1 cellular context compared by ENCODE assay signal in the genomic region with DNA sequence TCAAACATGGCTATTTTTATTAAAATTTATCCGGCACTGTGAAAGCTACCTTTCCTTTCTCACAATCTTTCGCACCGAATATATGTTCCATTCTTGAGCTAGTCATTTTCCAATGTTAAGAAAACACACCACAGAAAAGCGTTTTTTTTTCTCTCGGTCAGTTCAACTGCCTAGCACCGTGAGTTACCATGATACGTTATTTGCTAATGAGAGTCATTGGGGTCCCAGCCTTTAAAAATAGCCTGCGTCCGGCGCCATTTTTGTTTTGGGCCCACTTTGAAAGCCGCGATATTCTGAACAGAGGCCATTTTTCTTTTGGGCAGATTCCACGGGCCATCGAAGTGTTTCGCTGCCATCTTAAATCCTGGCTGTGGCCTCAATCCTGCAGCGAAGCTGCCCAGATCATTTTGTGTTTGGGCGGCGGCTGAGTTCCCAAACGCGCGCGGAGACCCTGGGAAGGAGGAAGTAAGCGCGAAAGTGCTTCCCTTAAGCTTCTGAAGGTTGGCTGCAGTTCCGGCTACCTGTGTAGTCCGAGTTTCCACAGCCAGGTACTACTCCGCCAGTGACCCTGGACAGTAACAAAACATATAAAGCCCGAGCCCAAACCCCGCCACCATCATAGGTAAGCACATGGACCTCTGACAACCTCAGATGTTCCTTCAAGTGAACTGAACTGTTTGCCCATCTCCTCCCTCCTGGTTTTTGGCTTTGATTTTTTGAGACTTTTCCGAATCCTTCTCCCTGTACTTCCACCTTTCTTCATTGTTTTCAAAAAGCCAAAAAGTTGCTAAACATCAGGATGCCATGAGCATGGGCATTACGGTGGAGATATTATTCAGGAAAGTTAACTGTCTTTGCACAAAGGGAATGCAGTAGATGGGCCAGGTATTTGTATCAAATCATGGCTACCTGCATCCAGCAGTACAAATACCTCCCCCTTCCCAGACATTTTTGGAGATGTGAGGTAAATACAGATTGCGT.
TF ChIP-seq lines count a peak whose summit lies in the region.

Gene SLX4IP (plus strand): TSS at position 474 of the 981 bp plus-strand sequence. CDS start 22,900 bp downstream, outside the sequence.

TF ChIP-seq in K562, 482 proteins besides CTCF, POLR2A, EP300 and RAD21 (continued from another document and continues in another):
- TF ChIP-seq ZBTB40 (IDR thresholded peaks at IDR 0.05) = peak; percentile 68
- no peak for TF ChIP-seq ZBTB40 (CRISPR knock-in tag; IDR thresholded peaks at IDR 0.05)
- TF ChIP-seq RNF2 (IDR thresholded peaks at IDR 0.05) = no peak
- TF ChIP-seq ZNF146 (CRISPR knock-in tag; IDR thresholded peaks at IDR 0.05; ENCODE audit: unreplicated experiment) = no peak
- TF ChIP-seq ZNF239 (CRISPR knock-in tag; IDR thresholded peaks at IDR 0.05) = peak; percentile 74
- TF ChIP-seq DLX4 (CRISPR knock-in tag; IDR thresholded peaks at IDR 0.05) = no peak
- TF ChIP-seq DDX20 (tag; IDR thresholded peaks at IDR 0.05; ENCODE audit: low read depth) = 0 out of 2 replicates have a peak, but pooled peaks have one; percentile 27
- TF ChIP-seq SRF (CRISPR knock-in tag; IDR thresholded peaks at IDR 0.05) = no peak
- TF ChIP-seq KLF13 (tag; IDR thresholded peaks at IDR 0.05; ENCODE audit: borderline replicate concordance, low read depth) = no peak
- TF ChIP-seq, protein P1, sequence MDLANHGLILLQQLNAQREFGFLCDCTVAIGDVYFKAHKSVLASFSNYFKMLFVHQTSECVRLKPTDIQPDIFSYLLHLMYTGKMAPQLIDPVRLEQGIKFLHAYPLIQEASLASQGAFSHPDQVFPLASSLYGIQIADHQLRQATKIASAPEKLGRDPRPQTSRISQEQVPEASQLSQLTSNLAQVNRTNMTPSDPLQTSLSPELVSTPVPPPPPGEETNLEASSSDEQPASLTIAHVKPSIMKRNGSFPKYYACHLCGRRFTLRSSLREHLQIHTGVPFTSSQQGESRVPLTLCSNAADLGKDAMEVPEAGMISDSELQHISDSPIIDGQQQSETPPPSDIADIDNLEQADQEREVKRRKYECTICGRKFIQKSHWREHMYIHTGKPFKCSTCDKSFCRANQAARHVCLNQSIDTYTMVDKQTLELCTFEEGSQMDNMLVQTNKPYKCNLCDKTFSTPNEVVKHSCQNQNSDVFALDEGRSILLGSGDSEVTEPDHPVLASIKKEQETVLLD (IDR thresholded peaks at IDR 0.05) = no peak
- no peak for TF ChIP-seq HNRNPLL (IDR thresholded peaks at IDR 0.05; ENCODE audit: low read depth, low read length, poor library complexity, severe bottlenecking)
- TF ChIP-seq NFIC (IDR thresholded peaks at IDR 0.05) = no peak
- TF ChIP-seq MNT (conservative IDR thresholded peaks at IDR 0.05) = peak in 1 of 2 experiments; percentile 62; a peak in 3 of 4 replicates
- TF ChIP-seq, protein P2, sequence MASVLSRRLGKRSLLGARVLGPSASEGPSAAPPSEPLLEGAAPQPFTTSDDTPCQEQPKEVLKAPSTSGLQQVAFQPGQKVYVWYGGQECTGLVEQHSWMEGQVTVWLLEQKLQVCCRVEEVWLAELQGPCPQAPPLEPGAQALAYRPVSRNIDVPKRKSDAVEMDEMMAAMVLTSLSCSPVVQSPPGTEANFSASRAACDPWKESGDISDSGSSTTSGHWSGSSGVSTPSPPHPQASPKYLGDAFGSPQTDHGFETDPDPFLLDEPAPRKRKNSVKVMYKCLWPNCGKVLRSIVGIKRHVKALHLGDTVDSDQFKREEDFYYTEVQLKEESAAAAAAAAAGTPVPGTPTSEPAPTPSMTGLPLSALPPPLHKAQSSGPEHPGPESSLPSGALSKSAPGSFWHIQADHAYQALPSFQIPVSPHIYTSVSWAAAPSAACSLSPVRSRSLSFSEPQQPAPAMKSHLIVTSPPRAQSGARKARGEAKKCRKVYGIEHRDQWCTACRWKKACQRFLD (CRISPR knock-in tag; IDR thresholded peaks at IDR 0.05) = peak; percentile 97
- peak; percentile 95 to 100 (median 100) for TF ChIP-seq YY1 (IDR thresholded peaks at IDR 0.05; ENCODE audit: borderline replicate concordance in 1 of 3, control insufficient read depth in 1 of 3, extremely low read depth in 1 of 3, insufficient read depth in 3 of 3, insufficient read length in 1 of 3, insufficient replicate concordance in 2 of 3, low read depth in 1 of 3, low read length in 2 of 3)
- TF ChIP-seq ZBTB7A (IDR thresholded peaks at IDR 0.05; ENCODE audit: borderline replicate concordance, control insufficient read depth, low read depth, low read length) = peak; percentile 32; the same call in 1 of the 2 replicates
- TF ChIP-seq SIX5 (IDR thresholded peaks at IDR 0.05; ENCODE audit: borderline replicate concordance in 1 of 2, insufficient read depth in 1 of 2, low read depth in 1 of 2, low read length in 2 of 2) = peak; percentile 83 to 94
- TF ChIP-seq ZC3H4 (CRISPR knock-in tag; IDR thresholded peaks at IDR 0.05; ENCODE audit: borderline replicate concordance) = no peak
- TF ChIP-seq ZNF830 (CRISPR knock-in tag; IDR thresholded peaks at IDR 0.05) = no peak
- TF ChIP-seq NR1H2 (CRISPR knock-in tag; IDR thresholded peaks at IDR 0.05) = no peak
- no peak for TF ChIP-seq HDAC1 (IDR thresholded peaks at IDR 0.05)
- no peak for TF ChIP-seq FOXK2 (conservative IDR thresholded peaks at IDR 0.05 in 1 of 2, IDR thresholded peaks at IDR 0.05 in 1 of 2; ENCODE audit: low read depth in 2 of 2)
- TF ChIP-seq MYBL2 (IDR thresholded peaks at IDR 0.05; ENCODE audit: low read depth) = peak; percentile 95
- TF ChIP-seq MYBL2 (CRISPR knock-in tag; IDR thresholded peaks at IDR 0.05; ENCODE audit: borderline replicate concordance) = no peak
- TF ChIP-seq, protein P3, sequence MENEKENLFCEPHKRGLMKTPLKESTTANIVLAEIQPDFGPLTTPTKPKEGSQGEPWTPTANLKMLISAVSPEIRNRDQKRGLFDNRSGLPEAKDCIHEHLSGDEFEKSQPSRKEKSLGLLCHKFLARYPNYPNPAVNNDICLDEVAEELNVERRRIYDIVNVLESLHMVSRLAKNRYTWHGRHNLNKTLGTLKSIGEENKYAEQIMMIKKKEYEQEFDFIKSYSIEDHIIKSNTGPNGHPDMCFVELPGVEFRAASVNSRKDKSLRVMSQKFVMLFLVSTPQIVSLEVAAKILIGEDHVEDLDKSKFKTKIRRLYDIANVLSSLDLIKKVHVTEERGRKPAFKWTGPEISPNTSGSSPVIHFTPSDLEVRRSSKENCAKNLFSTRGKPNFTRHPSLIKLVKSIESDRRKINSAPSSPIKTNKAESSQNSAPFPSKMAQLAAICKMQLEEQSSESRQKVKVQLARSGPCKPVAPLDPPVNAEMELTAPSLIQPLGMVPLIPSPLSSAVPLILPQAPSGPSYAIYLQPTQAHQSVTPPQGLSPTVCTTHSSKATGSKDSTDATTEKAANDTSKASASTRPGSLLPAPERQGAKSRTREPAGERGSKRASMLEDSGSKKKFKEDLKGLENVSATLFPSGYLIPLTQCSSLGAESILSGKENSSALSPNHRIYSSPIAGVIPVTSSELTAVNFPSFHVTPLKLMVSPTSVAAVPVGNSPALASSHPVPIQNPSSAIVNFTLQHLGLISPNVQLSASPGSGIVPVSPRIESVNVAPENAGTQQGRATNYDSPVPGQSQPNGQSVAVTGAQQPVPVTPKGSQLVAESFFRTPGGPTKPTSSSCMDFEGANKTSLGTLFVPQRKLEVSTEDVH (IDR thresholded peaks at IDR 0.05; ENCODE audit: low read depth, partially characterized antibody) = no peak
- no peak for TF ChIP-seq RBM39 (optimal IDR thresholded peaks at IDR 0.05; ENCODE audit: low read depth, low read length)
- TF ChIP-seq ZNF217 (CRISPR knock-in tag; IDR thresholded peaks at IDR 0.05) = no peak
- no peak for TF ChIP-seq ZNF143 (CRISPR knock-in tag; IDR thresholded peaks at IDR 0.05)
- TF ChIP-seq, protein P4, sequence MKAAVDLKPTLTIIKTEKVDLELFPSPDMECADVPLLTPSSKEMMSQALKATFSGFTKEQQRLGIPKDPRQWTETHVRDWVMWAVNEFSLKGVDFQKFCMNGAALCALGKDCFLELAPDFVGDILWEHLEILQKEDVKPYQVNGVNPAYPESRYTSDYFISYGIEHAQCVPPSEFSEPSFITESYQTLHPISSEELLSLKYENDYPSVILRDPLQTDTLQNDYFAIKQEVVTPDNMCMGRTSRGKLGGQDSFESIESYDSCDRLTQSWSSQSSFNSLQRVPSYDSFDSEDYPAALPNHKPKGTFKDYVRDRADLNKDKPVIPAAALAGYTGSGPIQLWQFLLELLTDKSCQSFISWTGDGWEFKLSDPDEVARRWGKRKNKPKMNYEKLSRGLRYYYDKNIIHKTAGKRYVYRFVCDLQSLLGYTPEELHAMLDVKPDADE (conservative IDR thresholded peaks at IDR 0.05; ENCODE audit: control insufficient read depth, low read depth, low read length) = peak; percentile 90
- 0 out of 2 replicates have a peak, but pooled peaks have one; percentile 24 for TF ChIP-seq ILF3 (IDR thresholded peaks at IDR 0.05; ENCODE audit: borderline replicate concordance)
- TF ChIP-seq EP400 (IDR thresholded peaks at IDR 0.05) = peak; percentile 70
- TF ChIP-seq ZNF717 (CRISPR knock-in tag; IDR thresholded peaks at IDR 0.05) = no peak
- TF ChIP-seq, protein P5, sequence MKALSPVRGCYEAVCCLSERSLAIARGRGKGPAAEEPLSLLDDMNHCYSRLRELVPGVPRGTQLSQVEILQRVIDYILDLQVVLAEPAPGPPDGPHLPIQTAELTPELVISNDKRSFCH (CRISPR knock-in tag; IDR thresholded peaks at IDR 0.05) = no peak
- TF ChIP-seq, protein P5 (tag; IDR thresholded peaks at IDR 0.05) = peak; percentile 76; the same call in 1 of the 2 replicates
- TF ChIP-seq ZNF785 (CRISPR knock-in tag; IDR thresholded peaks at IDR 0.05) = no peak
